ENCODE assay signal across 40 cellular contexts in the genomic region with DNA sequence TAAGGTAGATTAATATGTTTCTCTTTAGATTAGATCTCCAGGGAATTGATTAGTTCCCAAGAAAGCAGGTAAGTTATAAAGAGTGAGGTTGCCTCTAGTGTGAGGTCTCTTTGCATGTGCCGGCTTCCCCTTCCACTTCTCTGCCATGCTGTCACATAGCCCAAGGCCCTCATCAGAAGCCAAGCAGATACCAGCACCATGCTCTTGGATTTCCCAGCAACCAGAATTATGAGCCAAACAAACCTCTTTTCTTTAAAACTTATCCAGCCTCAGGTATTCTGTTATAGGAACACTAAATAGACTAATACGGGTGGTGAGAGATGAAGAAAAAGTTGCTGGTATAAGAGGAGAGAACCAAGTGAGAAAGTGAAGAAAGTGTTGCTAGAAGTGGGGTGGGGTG.
"Had no signal": no experiment of that assay in that cellular context is flagged by ENCODE, and none has a peak within 500 bp of the region (broad histone marks: within the 10 kb centered on the region; RNA-seq: fewer than 3 reads in every experiment).

No MANE protein-coding gene starts in this region.

- H3K27me3 ChIP-seq: adrenal gland, ascending aorta, body of pancreas, brain microvascular endothelial cell, breast epithelium, cardiac muscle cell had no signal

- H3K4me1 Mint-ChIP-seq: activated naive CD4-positive, alpha-beta T cell treated with anti-CD3 and anti-CD28 coated beads, Interleukin-2, amount 10 ng/mL, durations not matched to agents 7 days and 5 days; activated naive CD4-positive, alpha-beta T cell treated with anti-CD3 and anti-CD28 coated beads, Interleukin-2, amount 50 U/mL, for 24 hours; activated naive CD8-positive, alpha-beta T cell treated with anti-CD3 and anti-CD28 coated beads for 36 hours; activated naive CD8-positive, alpha-beta T cell treated with anti-CD3 and anti-CD28 coated beads, Interleukin-2, amount 10 ng/mL, durations not matched to agents 7 days and 5 days; activated naive CD8-positive, alpha-beta T cell treated with anti-CD3 and anti-CD28 coated beads, Interleukin-2, amount 50 U/mL, for 24 hours; activated T-helper 17 cell treated with anti-CD3 and anti-CD28 coated beads, Interleukin-2, amount 50 U/mL, for 72 hours; central memory CD8-positive, alpha-beta T cell had no signal

- H3K9me3 ChIP-seq: adrenal gland, body of pancreas, breast epithelium had no signal

- H3K36me3 ChIP-seq: adrenal gland, breast epithelium had no signal

- H3K27me3 Mint-ChIP-seq: activated naive CD4-positive, alpha-beta T cell treated with anti-CD3 and anti-CD28 coated beads, Interleukin-2, amount 10 ng/mL, durations not matched to agents 7 days and 5 days; activated naive CD8-positive, alpha-beta T cell treated with anti-CD3 and anti-CD28 coated beads, Interleukin-2, amount 10 ng/mL, durations not matched to agents 7 days and 5 days; activated T-cell treated with anti-CD3 and anti-CD28 coated beads, Interleukin-2, amount 50 U/mL, for 24 hours; central memory CD8-positive, alpha-beta T cell had no signal

- H3K4me3 Mint-ChIP-seq: activated naive CD4-positive, alpha-beta T cell treated with anti-CD3 and anti-CD28 coated beads for 36 hours; activated naive CD4-positive, alpha-beta T cell treated with anti-CD3 and anti-CD28 coated beads, Interleukin-2, amount 10 ng/mL, durations not matched to agents 7 days and 5 days; activated naive CD4-positive, alpha-beta T cell treated with anti-CD3 and anti-CD28 coated beads, Interleukin-2, amount 50 U/mL, for 24 hours; activated naive CD8-positive, alpha-beta T cell; activated naive CD8-positive, alpha-beta T cell treated with anti-CD3 and anti-CD28 coated beads for 36 hours; activated naive CD8-positive, alpha-beta T cell treated with anti-CD3 and anti-CD28 coated beads, Interleukin-2, amount 10 ng/mL, durations not matched to agents 7 days and 5 days; activated naive CD8-positive, alpha-beta T cell treated with anti-CD3 and anti-CD28 coated beads, Interleukin-2, amount 50 U/mL, for 24 hours; activated T-cell treated with anti-CD3 and anti-CD28 coated beads, Interleukin-2, amount 50 U/mL, for 24 hours; activated T-cell treated with anti-CD3 and anti-CD28 coated beads, Interleukin-2, amount 50 U/mL, for 4 hours; activated T-cell treated with anti-CD3 and anti-CD28 coated beads, Interleukin-2, amount 50 U/mL, for 72 hours; activated T-helper 17 cell treated with anti-CD3 and anti-CD28 coated beads, Interleukin-2, amount 50 U/mL, for 72 hours; brain; central memory CD8-positive, alpha-beta T cell had no signal

- H3K9me3 Mint-ChIP-seq: activated naive CD8-positive, alpha-beta T cell treated with anti-CD3 and anti-CD28 coated beads, Interleukin-2, amount 50 U/mL, for 24 hours; activated T-cell treated with anti-CD3 and anti-CD28 coated beads, Interleukin-2, amount 50 U/mL, for 24 hours; activated T-cell treated with anti-CD3 and anti-CD28 coated beads, Interleukin-2, amount 50 U/mL, for 72 hours; activated T-helper 17 cell treated with anti-CD3 and anti-CD28 coated beads, Interleukin-2, amount 50 U/mL, for 72 hours had no signal

- DNase-seq: activated effector memory CD4-positive, alpha-beta T cell treated with anti-CD3 and anti-CD28 coated beads, Interleukin-2, amount 50 U/mL, for 16 hours; activated effector memory CD4-positive, alpha-beta T cell treated with Interleukin-2 at 50 U/mL for 16 hours; activated gamma-delta T cell; activated gamma-delta T cell treated with Interleukin-2 at 50 U/mL for 16 hours; activated naive CD4-positive, alpha-beta T cell; activated naive CD4-positive, alpha-beta T cell treated with anti-CD3 and anti-CD28 coated beads for 36 hours; activated naive CD4-positive, alpha-beta T cell treated with anti-CD3 and anti-CD28 coated beads, Interleukin-2, amount 10 ng/mL, durations not matched to agents 7 days and 5 days; activated naive CD4-positive, alpha-beta T cell treated with anti-CD3 and anti-CD28 coated beads, Interleukin-2, amount 50 U/mL, for 16 hours; activated naive CD4-positive, alpha-beta T cell treated with Interleukin-2 at 50 U/mL for 16 hours; activated naive CD8-positive, alpha-beta T cell treated with anti-CD3 and anti-CD28 coated beads for 36 hours; activated naive CD8-positive, alpha-beta T cell treated with anti-CD3 and anti-CD28 coated beads, Interleukin-2, amount 10 ng/mL, durations not matched to agents 7 days and 5 days; activated naive CD8-positive, alpha-beta T cell treated with anti-CD3 and anti-CD28 coated beads, Interleukin-2, amount 50 U/mL, for 24 hours; activated T-cell treated with anti-CD3 and anti-CD28 coated beads for 4 hours; activated T-cell treated with anti-CD3 and anti-CD28 coated beads, Interleukin-2, amount 50 U/mL, for 1 hour; activated T-cell treated with anti-CD3 and anti-CD28 coated beads, Interleukin-2, amount 50 U/mL, for 24 hours; activated T-cell treated with anti-CD3 and anti-CD28 coated beads, Interleukin-2, amount 50 U/mL, for 4 hours; activated T-cell treated with anti-CD3 and anti-CD28 coated beads, Interleukin-2, amount 50 U/mL, for 48 hours; activated T-cell treated with anti-CD3 and anti-CD28 coated beads, Interleukin-2, amount 50 U/mL, for 72 hours; adrenal gland; amniotic stem cell; amygdala; anterior cingulate cortex; aorta; body of pancreas; brain microvascular endothelial cell; caudate nucleus; central memory CD4-positive, alpha-beta T cell; cerebellar nuclear complex had no signal

- H3K27ac Mint-ChIP-seq: activated naive CD4-positive, alpha-beta T cell treated with anti-CD3 and anti-CD28 coated beads for 36 hours; activated naive CD4-positive, alpha-beta T cell treated with anti-CD3 and anti-CD28 coated beads, Interleukin-2, amount 10 ng/mL, durations not matched to agents 7 days and 5 days; activated naive CD4-positive, alpha-beta T cell treated with anti-CD3 and anti-CD28 coated beads, Interleukin-2, amount 50 U/mL, for 24 hours; activated naive CD4-positive, alpha-beta T cell treated with anti-CD3 and anti-CD28 coated beads, Interleukin-2, amount 50 U/mL, for 72 hours; activated naive CD8-positive, alpha-beta T cell; activated naive CD8-positive, alpha-beta T cell treated with anti-CD3 and anti-CD28 coated beads for 36 hours; activated naive CD8-positive, alpha-beta T cell treated with anti-CD3 and anti-CD28 coated beads, Interleukin-2, amount 10 ng/mL, durations not matched to agents 7 days and 5 days; activated naive CD8-positive, alpha-beta T cell treated with anti-CD3 and anti-CD28 coated beads, Interleukin-2, amount 50 U/mL, for 24 hours; activated T-cell treated with anti-CD3 and anti-CD28 coated beads, Interleukin-2, amount 50 U/mL, for 24 hours; activated T-cell treated with anti-CD3 and anti-CD28 coated beads, Interleukin-2, amount 50 U/mL, for 72 hours; activated T-helper 17 cell treated with anti-CD3 and anti-CD28 coated beads, Interleukin-2, amount 50 U/mL, for 72 hours; activated T-helper 2 cell treated with anti-CD3 and anti-CD28 coated beads, Interferon-gamma antibody, Interleukin-2, Interleukin-4, amounts not matched to agents 10 μg/mL and 5 μg/mL and 100 μg/mL, durations not matched to agents 14 hours and 24 hours and 36 hours; brain had no signal

- H3K27ac ChIP-seq: adrenal gland, ascending aorta, body of pancreas, brain microvascular endothelial cell, breast epithelium, cardiac muscle cell had no signal

- H3K36me3 Mint-ChIP-seq: activated naive CD4-positive, alpha-beta T cell treated with anti-CD3 and anti-CD28 coated beads, Interleukin-2, amount 10 ng/mL, durations not matched to agents 7 days and 5 days; activated naive CD4-positive, alpha-beta T cell treated with anti-CD3 and anti-CD28 coated beads, Interleukin-2, amount 50 U/mL, for 24 hours; activated naive CD8-positive, alpha-beta T cell; activated naive CD8-positive, alpha-beta T cell treated with anti-CD3 and anti-CD28 coated beads, Interleukin-2, amount 10 ng/mL, durations not matched to agents 7 days and 5 days had no signal

- ATAC-seq: activated naive CD4-positive, alpha-beta T cell treated with anti-CD3 and anti-CD28 coated beads, Interleukin-2, amount 50 U/mL, for 72 hours; activated naive CD8-positive, alpha-beta T cell treated with anti-CD3 and anti-CD28 coated beads, Interleukin-2, amount 50 U/mL, for 24 hours; activated T-cell treated with anti-CD3 and anti-CD28 coated beads, Interleukin-2, amount 50 U/mL, for 4 hours; activated T-cell treated with anti-CD3 and anti-CD28 coated beads, Interleukin-2, amount 50 U/mL, for 72 hours; activated T-helper 17 cell treated with anti-CD3 and anti-CD28 coated beads, Interleukin-2, amount 50 U/mL, for 72 hours; body of pancreas had no signal

- H3K4me3 ChIP-seq: adrenal gland, ascending aorta, body of pancreas, breast epithelium, cardiac muscle cell had no signal

- FAIRE-seq: astrocyte, bronchial epithelial cell had no signal

- H3K4me1 ChIP-seq: adrenal gland, ascending aorta, body of pancreas, breast epithelium had no signal
